Comparison of ENCODE assay signal across 8 cellular contexts in genomic region chr1:43651188-43651587, GRCh38. TPM values are rescaled to one million over a fixed set of nuclear protein-coding genes. Genes with fewer than 3 reads are reported as not detected.
A peak's percentile ranks its signal among the peaks of the same experiment; 100 is the strongest.
DNase-seq lines count a peak whose midpoint lies in the region; ATAC-seq and TF ChIP-seq lines count a peak whose summit lies in the region.

No MANE protein-coding gene starts in this region.

- 30 to 31% methylated on average over 5 to 6 of the region's 6 CpGs for whole genome bisulfite sequencing in esophagus squamous epithelium, 2 donors
- 44 to 53% (median 46%) methylated on average over 6 of the region's 6 CpGs for WGBS in psoas muscle, 3 donors

- TF ChIP-seq POLR2A in Peyer's patch (IDR thresholded peaks at IDR 0.05) (no peak), esophagus squamous epithelium (IDR thresholded peaks at IDR 0.05) (no peak)

- H3K4me1 ChIP-seq in Peyer's patch (peaks cover 0 to 35% (median 7%) of the 10 kb centered on the region in 4 donors), esophagus squamous epithelium (peaks cover 10 to 44% (median 19%) of the 10 kb centered on the region in 3 donors), psoas muscle (peaks cover 15% of the 10 kb centered on the region)

- H3K4me3 ChIP-seq in GM06990 (replicated peaks; ENCODE audit: low read depth, low read length) (peak overlapping the region; percentile 91), Peyer's patch (peak overlapping the region; percentile 64 to 90 (median 80)), esophagus squamous epithelium (peak overlapping the region; percentile 54 to 97 (median 72)), psoas muscle (peak overlapping the region; percentile 95)

- in situ Hi-C loops in GM13977 (cut with MboI; ENCODE audit: low pct_unique_long_range_greater_than_20kb, low sequenced_read_pairs, unreplicated experiment), result no loop called here

- TF ChIP-seq CTCF in GM06990 (IDR thresholded peaks at IDR 0.05; ENCODE audit: insufficient read depth, low read length, poor library complexity, severe bottlenecking) (no peak), Peyer's patch (IDR thresholded peaks at IDR 0.05) (no peak), esophagus squamous epithelium (IDR thresholded peaks at IDR 0.05) (no peak), psoas muscle (IDR thresholded peaks at IDR 0.05) (no peak), GM13977 (IDR thresholded peaks at IDR 0.05; ENCODE audit: extremely low read depth, insufficient read depth, missing control alignments) (no peak)

- no peak for DNase-seq in GM06990 (ENCODE audit: extremely low read depth, insufficient read length)
- no peak for DNase-seq in Peyer's patch
- DNase-seq in esophagus squamous epithelium (lab: John Stamatoyannopoulos, UW), result no peak
- DNase-seq in psoas muscle, result no peak
- no peak for DNase-seq in GOT3 (lab: John Stamatoyannopoulos, UW)
- DNase-seq in GM13977 (ENCODE audit: low spot score), result no peak
- no peak for DNase-seq in A172 (ENCODE audit: low spot score)

- intact Hi-C loops in esophagus squamous epithelium (cut with DNase I), result no loop called here
- intact Hi-C loops in psoas muscle (cut with DNase I), result no loop called here

- ATAC-seq in psoas muscle, result no peak
- no peak for ATAC-seq in GM21619 (IDR thresholded peaks at IDR 0.05; ENCODE audit: unreplicated experiment)

- no peaks in the 10 kb centered on the region for H3K27me3 ChIP-seq in GM06990 (replicated peaks; ENCODE audit: control insufficient read depth, insufficient read depth, low read length)
- H3K27me3 ChIP-seq in Peyer's patch, result no peaks in the 10 kb centered on the region
- H3K27me3 ChIP-seq in esophagus squamous epithelium, result no peaks in the 10 kb centered on the region
- H3K27me3 ChIP-seq in psoas muscle (ENCODE audit: insufficient read depth in 3 of 3, low read length in 2 of 3), result no peaks in the 10 kb centered on the region

- H3K27ac ChIP-seq in Peyer's patch, result peak overlapping the region in 2 of 4 donors; percentile 27 to 98
- H3K27ac ChIP-seq in esophagus squamous epithelium, result peak overlapping the region; percentile 34 to 99 (median 89)
- no peak overlapping the region for H3K27ac ChIP-seq in psoas muscle

- H3K36me3 ChIP-seq in GM06990 (ENCODE audit: control insufficient read depth, insufficient read depth, low read length) (peaks cover 4% of the 10 kb centered on the region; the same call in 1 of the 2 replicates), Peyer's patch (peaks cover 0 to 31% (median 0%) of the 10 kb centered on the region in 3 donors), esophagus squamous epithelium (peaks cover 0 to 34% (median 16%) of the 10 kb centered on the region in 3 donors), psoas muscle (ENCODE audit: insufficient read depth in 1 of 2, low read depth in 1 of 2) (peaks cover 14 to 31% of the 10 kb centered on the region in 2 donors)

- H3K9me3 ChIP-seq in Peyer's patch, result no peaks in the 10 kb centered on the region
- H3K9me3 ChIP-seq in esophagus squamous epithelium, result no peaks in the 10 kb centered on the region
- H3K9me3 ChIP-seq in psoas muscle, result no peaks in the 10 kb centered on the region

RNA-seq across cellular contexts. Expression of gene KDM4A, which starts 1.2 kb away (rescaled TPM):
- total RNA-seq in Peyer's patch (10 to 100 TPM; 60.1 to 74.7 (median 66.2) TPM), esophagus squamous epithelium (10 to 100 TPM; 19.6 to 27.1 (median 22.4) TPM), psoas muscle (10 to 100 TPM; 10.4 to 15.5 (median 13.7) TPM)
- 10 to 100 TPM in 1 of 3 donors, 1 to 10 TPM in 2; 3.9 to 12.8 (median 4.5) TPM for polyA plus RNA-seq in psoas muscle
- total RNA-seq in A172 (2014; rRNA removed; shearing (Covaris generic)), result 21.8 and 26.2 TPM in 2 replicates

RNA-seq across cellular contexts. Expression of gene ST3GAL3, which starts 56.1 kb away (rescaled TPM):
- total RNA-seq in Peyer's patch (10 to 100 TPM in 1 of 4 donors, 1 to 10 TPM in 3; 4.4 to 19.0 (median 6.1) TPM), esophagus squamous epithelium (10 to 100 TPM in 1 of 4 donors, 1 to 10 TPM in 3; 2.8 to 10.7 (median 7.1) TPM), psoas muscle (10 to 100 TPM; 34.7 to 53.2 (median 45.0) TPM)
- polyA plus RNA-seq in psoas muscle, result 10 to 100 TPM; 22.2 to 49.0 (median 44.5) TPM
- total RNA-seq in A172 (2014; rRNA removed; shearing (Covaris generic)), result 7.4 and 8.9 TPM in 2 replicates
